ENCODE assay signal across 9 cellular contexts in the genomic region with DNA sequence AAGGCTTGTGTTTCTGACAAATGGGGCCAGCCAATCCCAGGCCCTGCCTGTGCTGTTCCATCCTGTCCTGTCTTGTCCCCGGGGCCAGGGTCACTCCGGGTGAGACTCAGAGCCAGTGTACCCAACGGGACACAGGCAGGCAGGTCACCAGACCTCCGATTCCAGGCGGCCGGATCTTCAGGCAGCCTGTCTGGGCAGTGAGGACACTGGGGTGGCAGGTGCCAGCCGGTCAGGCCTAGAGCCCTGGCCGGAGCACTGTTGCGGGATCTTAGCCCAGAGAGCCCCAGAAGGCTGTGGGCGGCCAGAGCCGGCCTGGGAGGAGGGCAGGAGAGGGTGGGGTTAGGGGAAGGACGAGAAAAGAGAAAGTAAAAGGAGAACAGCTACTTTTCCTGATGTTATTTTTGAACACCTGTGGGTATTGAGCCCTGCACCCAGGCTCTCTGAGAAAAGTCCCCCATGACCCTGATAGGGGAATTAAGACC. TPM values are rescaled to one million over a fixed set of nuclear protein-coding genes. Genes with fewer than 3 reads are reported as not detected.
A peak's percentile ranks its signal among the peaks of the same experiment; 100 is the strongest.
DNase-seq lines count a peak whose midpoint lies in the region; TF ChIP-seq lines count a peak whose summit lies in the region.
"Had no signal": no experiment of that assay in that cellular context is flagged by ENCODE, and none has a peak within 500 bp of the region (broad histone marks: within the 10 kb centered on the region; RNA-seq: fewer than 3 reads in every experiment).

No MANE protein-coding gene starts in this region.

- H3K9ac ChIP-seq in colonic mucosa (ENCODE audit: low read depth in 2 of 2, low read length in 2 of 2) (peak overlapping the region; percentile 82 to 85), mucosa of rectum (ENCODE audit: low read depth in 1 of 2, low read length in 2 of 2) (peak overlapping the region; percentile 52 to 69)

- DNase-seq in AML-193 (lab: John Stamatoyannopoulos, UW) (peak; percentile 14 to 20), NAMALWA (ENCODE audit: low spot score) (peak; percentile 71), colonic mucosa (peak; percentile 77), uterus (peak; percentile 65 to 72), NCI-H2227 (lab: John Stamatoyannopoulos, UW; ENCODE audit: unreplicated experiment) (no peak)
- no peak for DNase-seq in activated CD4-positive, CD25-positive, alpha-beta regulatory T cell (lab: John Stamatoyannopoulos, UW)

- H3K27me3 ChIP-seq in colonic mucosa = no peaks in the 10 kb centered on the region
- peaks cover 0 to 9% of the 10 kb centered on the region in 2 donors for H3K27me3 ChIP-seq in mucosa of rectum (ENCODE audit: control insufficient read depth in 2 of 2, insufficient read depth in 2 of 2, low read length in 2 of 2)
- H3K27me3 ChIP-seq in uterus = no peaks in the 10 kb centered on the region

- H3K36me3 ChIP-seq in colonic mucosa = no peaks in the 10 kb centered on the region
- H3K36me3 ChIP-seq in mucosa of rectum (ENCODE audit: control insufficient read depth in 2 of 2, insufficient read depth in 2 of 2, low read length in 2 of 2) = no peaks in the 10 kb centered on the region
- no peaks in the 10 kb centered on the region for H3K36me3 ChIP-seq in uterus
- H3K36me3 ChIP-seq: HAP-1 had no signal

- H3K27ac ChIP-seq in colonic mucosa (peak overlapping the region; percentile 99), mucosa of rectum (ENCODE audit: low read depth in 2 of 2, low read length in 2 of 2) (peak overlapping the region; percentile 96 to 99), uterus (peak overlapping the region; percentile 96 to 99)

- intact Hi-C loops in colonic mucosa (cut with DNase I) (loop anchor here (2.0 kb wide), 1 partner anchor 63 kb away; no protein-coding TSS in a partner anchor), uterus (cut with DNase I; ENCODE audit: low total_unique reads) (no loop called here)

- H3K4me1 ChIP-seq in colonic mucosa (peaks cover 13% of the 10 kb centered on the region), mucosa of rectum (ENCODE audit: control insufficient read depth in 2 of 2, insufficient read depth in 2 of 2, low read length in 2 of 2) (peaks cover 37 to 53% of the 10 kb centered on the region in 2 donors), uterus (peaks cover 0 to 12% of the 10 kb centered on the region in 2 donors)

- H3K4me3 ChIP-seq in colonic mucosa (peak overlapping the region; percentile 3), mucosa of rectum (ENCODE audit: low read length in 2 of 2) (peak overlapping the region; percentile 5 to 69), uterus (peak overlapping the region; percentile 7 to 58)
- H3K4me3 ChIP-seq: HAP-1 had no signal

- H3K9me3 ChIP-seq in colonic mucosa (no peaks in the 10 kb centered on the region), mucosa of rectum (ENCODE audit: control insufficient read depth in 2 of 2, low read length in 2 of 2) (no peaks in the 10 kb centered on the region), uterus (no peaks in the 10 kb centered on the region)
- H3K9me3 ChIP-seq: HAP-1 had no signal

- peak; percentile 51 for TF ChIP-seq POLR2A in GM19099 (IDR thresholded peaks at IDR 0.05; ENCODE audit: extremely low read depth, insufficient read length, low read depth)
- no peak for TF ChIP-seq POLR2A in uterus (IDR thresholded peaks at IDR 0.05)

- TF ChIP-seq CTCF in colonic mucosa (IDR thresholded peaks at IDR 0.05) = no peak
- TF ChIP-seq CTCF in uterus (IDR thresholded peaks at IDR 0.05) = no peak

RNA-seq across cellular contexts. Expression of gene ACTB, which starts 27.6 kb away (rescaled TPM):
- 1,000 to 10,000 TPM; 4,879 to 5,787 TPM for total RNA-seq in colonic mucosa
- total RNA-seq in uterus = 1,000 to 10,000 TPM; 2,117 to 6,387 (median 2,745) TPM

RNA-seq across cellular contexts. Expression of gene FSCN1, which starts 34.7 kb away (rescaled TPM):
- total RNA-seq in colonic mucosa (10 to 100 TPM in 1 of 2 donors, 1 to 10 TPM in 1; 9.2 to 11.2 TPM), uterus (100 to 1,000 TPM in 1 of 4 donors, 10 to 100 TPM in 3; 27.1 to 175 (median 61.9) TPM)

RNA-seq across cellular contexts. Expression of gene FBXL18, which starts 44.4 kb away (rescaled TPM):
- total RNA-seq in colonic mucosa (10 to 100 TPM in 1 of 2 donors, 1 to 10 TPM in 1; 6.2 to 12.7 TPM), uterus (10 to 100 TPM in 1 of 4 donors, 1 to 10 TPM in 3; 2.8 to 15.0 (median 4.6) TPM)

Comparison
In these comparisons a context has a peak if more than half of its experiments do, and no peak if none do; other contexts are left out.
1. DNase-seq: peak in AML-193 (2 of 2), NAMALWA (single experiment), colonic mucosa (single experiment) and uterus (2 of 2); none in NCI-H2227 (single experiment) and activated CD4-positive, CD25-positive, alpha-beta regulatory T cell (0 of 4).
2. Peak in every context shown above with its lines, with median percentiles within 50 percentile points of each other: H3K27ac ChIP-seq and H3K4me3 ChIP-seq.